In genomic region chr2:186410802-186411201, GRCh38 we compare ENCODE assay signal across 37 cellular contexts.
"Had no signal": no experiment of that assay in that cellular context is flagged by ENCODE, and none has a peak within 500 bp of the region (broad histone marks: within the 10 kb centered on the region; RNA-seq: fewer than 3 reads in every experiment).

No MANE protein-coding gene starts in this region.

- H3K9me3 Mint-ChIP-seq: activated T-helper 1 cell treated with anti-CD3 and anti-CD28 coated beads, Interleukin-12 subunit alpha, Interleukin-12 subunit beta, Interleukin-2, Interleukin-4 antibody, amounts not matched to agents 30 ng/mL and 10 ng/mL and 1 ng/mL, durations not matched to agents 14 hours and 24 hours and 36 hours; T-helper 1 cell treated with Interleukin-12 subunit alpha and Interleukin-12 subunit beta and Interleukin-4 antibody, amounts not matched to agents 30 μg/mL and 1 μg/mL, for 36 hours had no signal

- H3K4me3 ChIP-seq: body of pancreas, breast epithelium had no signal

- H3K36me3 ChIP-seq: brain microvascular endothelial cell, breast epithelium had no signal

- DNase-seq: activated B cell treated with CpG ODN at 0.5 μM for 24 hours; activated CD4-positive, alpha-beta memory T cell treated with anti-CD3 and anti-CD28 coated beads for 36 hours; activated CD4-positive, alpha-beta T cell treated with anti-CD3 and anti-CD28 coated beads for 4 hours; activated CD4-positive, alpha-beta T cell treated with anti-CD3 and anti-CD28 coated beads, Interleukin-2, amount 10 ng/mL, durations not matched to agents 24 days and 14 days; activated CD4-positive, alpha-beta T cell treated with anti-CD3 and anti-CD28 coated beads, Interleukin-2, amount 50 U/mL, for 1 hour; activated CD4-positive, alpha-beta T cell treated with anti-CD3 and anti-CD28 coated beads, Interleukin-2, amount 50 U/mL, for 4 hours; activated CD4-positive, CD25-positive, alpha-beta regulatory T cell treated with anti-CD3 and anti-CD28 coated beads, Interleukin-2, amount 50 U/mL, for 72 hours; activated CD8-positive, alpha-beta memory T cell treated with anti-CD3 and anti-CD28 coated beads, Interleukin-2, amount 50 U/mL, for 4 hours; activated CD8-positive, alpha-beta T cell treated with anti-CD3 and anti-CD28 coated beads for 36 hours; activated effector memory CD4-positive, alpha-beta T cell treated with anti-CD3 and anti-CD28 coated beads, Interleukin-2, amount 50 U/mL, for 16 hours; activated gamma-delta T cell treated with Interleukin-2 at 50 U/mL for 16 hours; activated naive CD4-positive, alpha-beta T cell; activated naive CD4-positive, alpha-beta T cell treated with anti-CD3 and anti-CD28 coated beads for 36 hours; activated naive CD4-positive, alpha-beta T cell treated with anti-CD3 and anti-CD28 coated beads, Interleukin-2, amount 50 U/mL, for 16 hours; activated naive CD8-positive, alpha-beta T cell treated with anti-CD3 and anti-CD28 coated beads, Interleukin-2, amount 10 ng/mL, durations not matched to agents 7 days and 5 days; activated naive CD8-positive, alpha-beta T cell treated with anti-CD3 and anti-CD28 coated beads, Interleukin-2, amount 50 U/mL, for 24 hours; activated T-cell treated with anti-CD3 and anti-CD28 coated beads for 4 hours; activated T-cell treated with anti-CD3 and anti-CD28 coated beads, Interleukin-2, amount 50 U/mL, for 1 hour; activated T-cell treated with anti-CD3 and anti-CD28 coated beads, Interleukin-2, amount 50 U/mL, for 4 hours; activated T-cell treated with anti-CD3 and anti-CD28 coated beads, Interleukin-2, amount 50 U/mL, for 72 hours; amniotic stem cell; aorta; body of pancreas; brain microvascular endothelial cell; central memory CD4-positive, alpha-beta T cell; T-helper 1 cell; T-helper 2 cell; T-helper 9 cell had no signal

- H3K4me1 ChIP-seq: body of pancreas, breast epithelium had no signal

- H3K27me3 ChIP-seq: body of pancreas, brain microvascular endothelial cell, breast epithelium had no signal

- ATAC-seq: activated CD8-positive, alpha-beta T cell treated with anti-CD3 and anti-CD28 coated beads for 36 hours; activated naive CD4-positive, alpha-beta T cell treated with anti-CD3 and anti-CD28 coated beads, Interleukin-2, amount 50 U/mL, for 72 hours; activated naive CD8-positive, alpha-beta T cell treated with anti-CD3 and anti-CD28 coated beads, Interleukin-2, amount 50 U/mL, for 24 hours; activated T-cell treated with anti-CD3 and anti-CD28 coated beads, Interleukin-2, amount 50 U/mL, for 4 hours; activated T-cell treated with anti-CD3 and anti-CD28 coated beads, Interleukin-2, amount 50 U/mL, for 72 hours; activated T-helper 17 cell treated with anti-CD3 and anti-CD28 coated beads, Interleukin-2, amount 50 U/mL, for 72 hours; body of pancreas had no signal

- H3K4me1 Mint-ChIP-seq: activated B cell treated with CpG ODN at 0.5 μM for 24 hours; activated CD4-positive, alpha-beta T cell treated with anti-CD3 and anti-CD28 coated beads, Interleukin-2, amount 10 ng/mL, durations not matched to agents 24 days and 14 days; activated naive CD8-positive, alpha-beta T cell treated with anti-CD3 and anti-CD28 coated beads, Interleukin-2, amount 10 ng/mL, durations not matched to agents 7 days and 5 days; activated naive CD8-positive, alpha-beta T cell treated with anti-CD3 and anti-CD28 coated beads, Interleukin-2, amount 50 U/mL, for 24 hours; activated T-helper 17 cell treated with anti-CD3 and anti-CD28 coated beads, Interleukin-2, amount 50 U/mL, for 72 hours had no signal

- H3K27ac Mint-ChIP-seq: activated B cell treated with CpG ODN at 0.5 μM for 24 hours; activated CD4-positive, alpha-beta memory T cell treated with anti-CD3 and anti-CD28 coated beads for 36 hours; activated CD4-positive, alpha-beta T cell treated with anti-CD3 and anti-CD28 coated beads, Interleukin-2, amount 10 ng/mL, durations not matched to agents 24 days and 14 days; activated CD8-positive, alpha-beta T cell treated with anti-CD3 and anti-CD28 coated beads for 36 hours; activated naive CD4-positive, alpha-beta T cell treated with anti-CD3 and anti-CD28 coated beads for 36 hours; activated naive CD4-positive, alpha-beta T cell treated with anti-CD3 and anti-CD28 coated beads, Interleukin-2, amount 50 U/mL, for 72 hours; activated naive CD8-positive, alpha-beta T cell treated with anti-CD3 and anti-CD28 coated beads, Interleukin-2, amount 10 ng/mL, durations not matched to agents 7 days and 5 days; activated naive CD8-positive, alpha-beta T cell treated with anti-CD3 and anti-CD28 coated beads, Interleukin-2, amount 50 U/mL, for 24 hours; activated T-cell treated with anti-CD3 and anti-CD28 coated beads, Interleukin-2, amount 50 U/mL, for 72 hours; activated T-helper 1 cell treated with anti-CD3 and anti-CD28 coated beads, Interleukin-12 subunit alpha, Interleukin-12 subunit beta, Interleukin-2, Interleukin-4 antibody, amounts not matched to agents 30 ng/mL and 10 ng/mL and 1 ng/mL, durations not matched to agents 14 hours and 24 hours and 36 hours; activated T-helper 17 cell treated with anti-CD3 and anti-CD28 coated beads, Interleukin-2, amount 50 U/mL, for 72 hours; T-helper 1 cell treated with Interleukin-12 subunit alpha and Interleukin-12 subunit beta and Interleukin-4 antibody, amounts not matched to agents 30 μg/mL and 1 μg/mL, for 36 hours; T-helper 2 cell treated with Interferon-gamma antibody and Interleukin-4, amounts not matched to agents 5 μg/mL and 100 μg/mL, for 36 hours had no signal

- H3K27ac ChIP-seq: body of pancreas, brain microvascular endothelial cell, breast epithelium, VCaP had no signal

- FAIRE-seq: astrocyte, TTC549 had no signal

- H3K9me3 ChIP-seq: body of pancreas, breast epithelium had no signal

- H3K27me3 Mint-ChIP-seq: activated B cell treated with CpG ODN at 0.5 μM for 24 hours; activated CD4-positive, alpha-beta memory T cell treated with anti-CD3 and anti-CD28 coated beads for 36 hours; activated CD4-positive, alpha-beta T cell treated with anti-CD3 and anti-CD28 coated beads, Interleukin-2, amount 10 ng/mL, durations not matched to agents 24 days and 14 days; activated CD8-positive, alpha-beta T cell treated with anti-CD3 and anti-CD28 coated beads for 36 hours; activated naive CD8-positive, alpha-beta T cell treated with anti-CD3 and anti-CD28 coated beads, Interleukin-2, amount 10 ng/mL, durations not matched to agents 7 days and 5 days; activated naive CD8-positive, alpha-beta T cell treated with anti-CD3 and anti-CD28 coated beads, Interleukin-2, amount 50 U/mL, for 24 hours; activated T-helper 17 cell treated with anti-CD3 and anti-CD28 coated beads, Interleukin-2, amount 50 U/mL, for 72 hours had no signal

- H3K4me3 Mint-ChIP-seq: activated B cell treated with CpG ODN at 0.5 μM for 24 hours; activated CD4-positive, alpha-beta memory T cell treated with anti-CD3 and anti-CD28 coated beads for 36 hours; activated CD4-positive, alpha-beta T cell treated with anti-CD3 and anti-CD28 coated beads, Interleukin-2, amount 10 ng/mL, durations not matched to agents 24 days and 14 days; activated CD8-positive, alpha-beta T cell treated with anti-CD3 and anti-CD28 coated beads for 36 hours; activated naive CD4-positive, alpha-beta T cell treated with anti-CD3 and anti-CD28 coated beads for 36 hours; activated naive CD8-positive, alpha-beta T cell treated with anti-CD3 and anti-CD28 coated beads, Interleukin-2, amount 10 ng/mL, durations not matched to agents 7 days and 5 days; activated naive CD8-positive, alpha-beta T cell treated with anti-CD3 and anti-CD28 coated beads, Interleukin-2, amount 50 U/mL, for 24 hours; activated T-cell treated with anti-CD3 and anti-CD28 coated beads, Interleukin-2, amount 50 U/mL, for 4 hours; activated T-cell treated with anti-CD3 and anti-CD28 coated beads, Interleukin-2, amount 50 U/mL, for 72 hours; activated T-helper 1 cell treated with anti-CD3 and anti-CD28 coated beads, Interleukin-12 subunit alpha, Interleukin-12 subunit beta, Interleukin-2, Interleukin-4 antibody, amounts not matched to agents 30 ng/mL and 10 ng/mL and 1 ng/mL, durations not matched to agents 14 hours and 24 hours and 36 hours; activated T-helper 17 cell treated with anti-CD3 and anti-CD28 coated beads, Interleukin-2, amount 50 U/mL, for 72 hours; T-helper 1 cell treated with Interleukin-12 subunit alpha and Interleukin-12 subunit beta and Interleukin-4 antibody, amounts not matched to agents 30 μg/mL and 1 μg/mL, for 36 hours; T-helper 2 cell treated with Interferon-gamma antibody and Interleukin-4, amounts not matched to agents 5 μg/mL and 100 μg/mL, for 36 hours had no signal
